18 cellular contexts compared by ENCODE assay signal in genomic region chr2:56337342-56337741, GRCh38.
DNase-seq lines count a peak whose midpoint lies in the region; ATAC-seq, FAIRE-seq and TF ChIP-seq lines count a peak whose summit lies in the region.
"Had no signal": no experiment of that assay in that cellular context is flagged by ENCODE, and none has a peak within 500 bp of the region (broad histone marks: within the 10 kb centered on the region; RNA-seq: fewer than 3 reads in every experiment).

No MANE protein-coding gene starts in this region.

- DNase-seq in NCI-H128 (lab: John Stamatoyannopoulos, UW; ENCODE audit: unreplicated experiment) = peak; percentile 40
- peak; percentile 90 for DNase-seq in NCI-H69 (lab: John Stamatoyannopoulos, UW)
- no peak for DNase-seq in HepG2 (ENCODE audit: low spot score)
- DNase-seq in medulla oblongata (ENCODE audit: extremely low spot score) = no peak
- no peak for DNase-seq in GM19239 (ENCODE audit: insufficient read length, low spot score)
- DNase-seq in CD8-positive, alpha-beta memory T cell = no peak
- DNase-seq: activated CD4-positive, alpha-beta T cell treated with anti-CD3 and anti-CD28 coated beads for 48 hours; activated naive CD4-positive, alpha-beta T cell treated with Interleukin-2 at 50 U/mL for 16 hours; AML-193; DMS79 treated with DMSO at 0.1 percent for 48 hours; right cardiac atrium; stimulated activated CD4-positive, alpha-beta T cell treated with anti-CD3 and anti-CD28 coated beads, Interleukin-1b, Interleukin-23, amount 100 ng/mL, for 48 hours had no signal

- no peak for TF ChIP-seq POLR2A in HepG2 (IDR thresholded peaks at IDR 0.05; ENCODE audit: insufficient read depth in 1 of 2, low read depth in 2 of 2, low read length in 2 of 2)

- no peak overlapping the region for H3K9ac ChIP-seq in HepG2 (ENCODE audit: insufficient read depth, low read depth, low read length)

- H3K4me1 Mint-ChIP-seq in CD8-positive, alpha-beta memory T cell = no peaks in the 10 kb centered on the region

- no peaks in the 10 kb centered on the region for H3K9me2 ChIP-seq in DOHH2 (replicated peaks; ENCODE audit: control insufficient read depth, low read length)

- no peak overlapping the region for H3K4me3 Mint-ChIP-seq in CD8-positive, alpha-beta memory T cell
- H3K4me3 Mint-ChIP-seq: dendritic cell treated with granulocyte-macrophage colony-stimulating factor and Interleukin-4, amounts not matched to agents 40 ng/mL and 50 ng/mL, for 4 days had no signal

- no peak for TF ChIP-seq EP300 in HepG2 (IDR thresholded peaks at IDR 0.05; ENCODE audit: low read depth in 2 of 2, low read length in 2 of 2)
- no peak for TF ChIP-seq EP300 in HepG2 (CRISPR knock-in tag; IDR thresholded peaks at IDR 0.05; ENCODE audit: borderline replicate concordance)

- no peak for TF ChIP-seq RAD21 in HepG2 (CRISPR knock-in tag; IDR thresholded peaks at IDR 0.05)

- no TSS peak for BruUV-seq in HepG2 (replicated peaks; lab: Mats Ljungman, UMichigan)

- WGBS in HepG2 (ENCODE audit: low lambda C conversion rate) = 13% methylated on average over 3 of the region's 3 CpGs

- no peaks in the 10 kb centered on the region for H3K36me3 ChIP-seq in DOHH2 (ENCODE audit: control insufficient read depth, low read length)
- H3K36me3 ChIP-seq in HepG2 (replicated peaks in 1 of 2; ENCODE audit: control insufficient read depth in 1 of 2, insufficient read depth in 2 of 2, low read length in 2 of 2) = no peaks in the 10 kb centered on the region
- no peaks in the 10 kb centered on the region for H3K36me3 ChIP-seq in CD8-positive, alpha-beta memory T cell (ENCODE audit: insufficient read depth, low read length)
- H3K36me3 ChIP-seq: neutrophil had no signal

- H3K9me3 Mint-ChIP-seq in CD8-positive, alpha-beta memory T cell = peaks cover 0 to 7% (median 3%) of the 10 kb centered on the region in 5 donors
- H3K9me3 Mint-ChIP-seq: dendritic cell treated with granulocyte-macrophage colony-stimulating factor and Interleukin-4, amounts not matched to agents 40 ng/mL and 50 ng/mL, for 4 days had no signal

- FAIRE-seq in HepG2 (lab: Jason Lieb, UNC) (no peak), GM19239 (lab: Jason Lieb, UNC) (no peak)
- FAIRE-seq: islet of Langerhans had no signal

- no peaks in the 10 kb centered on the region for H3K27me3 ChIP-seq in DOHH2 (ENCODE audit: control insufficient read depth, low read length)
- H3K27me3 ChIP-seq in HepG2 (ENCODE audit: control insufficient read depth in 1 of 2, insufficient read depth in 2 of 2, low read length in 2 of 2) = no peaks in the 10 kb centered on the region
- no peaks in the 10 kb centered on the region for H3K27me3 ChIP-seq in CD8-positive, alpha-beta memory T cell (ENCODE audit: insufficient read depth, low read length, poor library complexity, severe bottlenecking)
- H3K27me3 ChIP-seq: neutrophil had no signal

- peak overlapping the region; percentile 75 for H3K4me2 ChIP-seq in DOHH2 (ENCODE audit: low read length)
- H3K4me2 ChIP-seq in HepG2 (ENCODE audit: low read depth, low read length) = no peak overlapping the region

- H3K27me3 Mint-ChIP-seq in CD8-positive, alpha-beta memory T cell = no peaks in the 10 kb centered on the region
- H3K27me3 Mint-ChIP-seq: dendritic cell treated with granulocyte-macrophage colony-stimulating factor and Interleukin-4, amounts not matched to agents 40 ng/mL and 50 ng/mL, for 4 days had no signal

- in situ Hi-C loops in HepG2 (cut with HindIII; ENCODE audit: extremely low pct_ligation_motif_present, low pct_unique_long_range_greater_than_20kb) = no loop called here

- CTCF ChIA-PET in HepG2 (lab: Yijun Ruan, JAX; ENCODE audit: low intra/inter-chr PET ratio, low total read pairs) = no interaction called here
- CTCF ChIA-PET in CD8-positive, alpha-beta memory T cell (lab: Charles Lee) = no interaction called here

- peak overlapping the region; percentile 98 for H3K27ac ChIP-seq in DOHH2 (ENCODE audit: low read depth, low read length)
- H3K27ac ChIP-seq in HepG2 (ENCODE audit: extremely low read length, insufficient read depth, low read length) = no peak overlapping the region
- H3K27ac ChIP-seq in CD8-positive, alpha-beta memory T cell (ENCODE audit: low read depth, low read length) = no peak overlapping the region
- H3K27ac ChIP-seq: neutrophil had no signal

- H4K20me1 ChIP-seq in DOHH2 (ENCODE audit: control insufficient read depth, insufficient read depth, low read depth, low read length) (no peaks in the 10 kb centered on the region), HepG2 (ENCODE audit: insufficient read depth, low read length) (no peaks in the 10 kb centered on the region)

- peaks cover 42% of the 10 kb centered on the region for H3K79me2 ChIP-seq in DOHH2 (ENCODE audit: control insufficient read depth, low read length)
- H3K79me2 ChIP-seq in HepG2 (ENCODE audit: insufficient read depth, low read length) = no peaks in the 10 kb centered on the region

- ATAC-seq in HepG2 = no peak
- no peak for ATAC-seq in HG03432 (IDR thresholded peaks at IDR 0.05; ENCODE audit: unreplicated experiment)
- ATAC-seq: esophagus mucosa, right cardiac atrium had no signal

- no peak overlapping the region for H3K27ac Mint-ChIP-seq in CD8-positive, alpha-beta memory T cell
- H3K27ac Mint-ChIP-seq: dendritic cell treated with granulocyte-macrophage colony-stimulating factor and Interleukin-4, amounts not matched to agents 40 ng/mL and 50 ng/mL, for 4 days had no signal

- TF ChIP-seq CTCF in DOHH2 (IDR thresholded peaks at IDR 0.05; ENCODE audit: low read depth, low read length, poor library complexity, severe bottlenecking) = no peak
- TF ChIP-seq CTCF in HepG2 (CRISPR knock-in tag; IDR thresholded peaks at IDR 0.05) = no peak

- POLR2A ChIA-PET in HepG2 (lab: Yijun Ruan, JAX) = no interaction called here
- POLR2A ChIA-PET in CD8-positive, alpha-beta memory T cell (lab: Charles Lee) = no interaction called here

- H3F3A ChIP-seq in DOHH2 (ENCODE audit: control insufficient read depth, insufficient read depth) = peaks cover 15% of the 10 kb centered on the region

- H3K36me3 Mint-ChIP-seq in CD8-positive, alpha-beta memory T cell = no peaks in the 10 kb centered on the region

- intact Hi-C loops in HepG2 (cut with micrococcal nuclease; ENCODE audit: unreplicated experiment) = no loop called here

- H3K9me3 ChIP-seq in DOHH2 (ENCODE audit: control insufficient read depth, insufficient read depth, low read length) (no peaks in the 10 kb centered on the region), HepG2 (ENCODE audit: low read length) (no peaks in the 10 kb centered on the region)
- no peaks in the 10 kb centered on the region for H3K9me3 ChIP-seq in CD8-positive, alpha-beta memory T cell (ENCODE audit: low read length)
- H3K9me3 ChIP-seq: neutrophil had no signal

- H3K4me1 ChIP-seq in DOHH2 (ENCODE audit: control insufficient read depth, low read length) (peaks cover 96% of the 10 kb centered on the region), HepG2 (ENCODE audit: insufficient read depth, low read length) (no peaks in the 10 kb centered on the region)
- no peaks in the 10 kb centered on the region for H3K4me1 ChIP-seq in CD8-positive, alpha-beta memory T cell (ENCODE audit: insufficient read depth, low read length)

- no peak overlapping the region for H2AFZ ChIP-seq in HepG2 (ENCODE audit: low read length)

- H3K4me3 ChIP-seq in DOHH2 (ENCODE audit: low read length) (peak overlapping the region; percentile 57), HepG2 (replicated peaks in 1 of 3; ENCODE audit: insufficient read depth in 1 of 3, low read depth in 2 of 3, low read length in 3 of 3) (no peak overlapping the region)
- no peak overlapping the region for H3K4me3 ChIP-seq in CD8-positive, alpha-beta memory T cell (ENCODE audit: low read length)

TF ChIP-seq in HepG2, 621 proteins besides CTCF, POLR2A, EP300 and RAD21:
- no peak for TF ChIP-seq ZNF839 (CRISPR knock-in tag; IDR thresholded peaks at IDR 0.05; ENCODE audit: borderline replicate concordance)
- no peak for TF ChIP-seq FOXA1 (IDR thresholded peaks at IDR 0.05)
- TF ChIP-seq FOXA1 (CRISPR knock-in tag; IDR thresholded peaks at IDR 0.05) = 0 out of 2 replicates have a peak, but pooled peaks have one; percentile 6

Comparison
In these comparisons a context has a peak if more than half of its experiments do, and no peak if none do; other contexts are left out.
1. DNase-seq: peak in NCI-H128 (single experiment) and NCI-H69 (single experiment); none in HepG2 (single experiment), medulla oblongata (single experiment), GM19239 (single experiment) and CD8-positive, alpha-beta memory T cell (0 of 5).